Comparison of ENCODE assay signal across 9 cellular contexts in the genomic region with DNA sequence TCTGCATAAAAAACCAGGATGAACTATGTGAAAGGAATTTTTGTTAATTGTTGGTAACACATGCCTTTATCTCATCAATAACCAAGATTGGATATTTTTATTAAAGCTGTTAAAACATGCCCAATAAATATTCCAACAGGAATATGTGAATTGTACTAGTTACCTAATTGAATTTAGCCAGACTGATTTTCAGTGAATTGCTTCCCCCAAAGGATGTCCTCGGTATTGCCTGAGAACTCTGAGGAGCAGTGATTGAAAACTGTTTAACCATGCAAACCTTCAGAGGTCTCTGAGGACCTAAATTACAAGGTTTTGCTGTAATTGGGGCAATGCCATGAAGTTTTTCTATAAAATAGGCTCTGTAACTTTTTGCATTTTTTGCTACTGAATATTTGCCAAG.
A peak's percentile ranks its signal among the peaks of the same experiment; 100 is the strongest.
DNase-seq lines count a peak whose midpoint lies in the region; ATAC-seq, FAIRE-seq and TF ChIP-seq lines count a peak whose summit lies in the region.
"Had no signal": no experiment of that assay in that cellular context is flagged by ENCODE, and none has a peak within 500 bp of the region (broad histone marks: within the 10 kb centered on the region; RNA-seq: fewer than 3 reads in every experiment).

No MANE protein-coding gene starts in this region.

- H2AK5ac ChIP-seq in H1 (ENCODE audit: low read depth, low read length) = no peak overlapping the region

- no peaks in the 10 kb centered on the region for H3K27me3 Mint-ChIP-seq in progenitor cell of endocrine pancreas
- H3K27me3 Mint-ChIP-seq: T-cell had no signal

- no peak overlapping the region for H2BK20ac ChIP-seq in H1 (ENCODE audit: low read length)

- no peaks in the 10 kb centered on the region for H3K4me1 ChIP-seq in H1 (replicated peaks in 1 of 4; ENCODE audit: control insufficient read depth in 3 of 4, insufficient read depth in 4 of 4, low read length in 3 of 4)

- no peaks in the 10 kb centered on the region for H3K9me3 ChIP-seq in H1 (ENCODE audit: insufficient read depth in 2 of 2, low read depth in 1 of 2, low read length in 1 of 2)

- no peaks in the 10 kb centered on the region for H3K79me1 ChIP-seq in H1 (ENCODE audit: low read depth, low read length)

- no peak overlapping the region for H3K56ac ChIP-seq in H1 (replicated peaks; ENCODE audit: insufficient read length, low read depth, low read length)

- H3K4me3 ChIP-seq in H1 (ENCODE audit: extremely low read depth in 1 of 4, insufficient read depth in 2 of 4, low read depth in 3 of 4, low read length in 4 of 4) = no peak overlapping the region

- DNase-seq in GM03348 (ENCODE audit: low spot score) = peak; percentile 14
- DNase-seq in Kasumi-1 (lab: John Stamatoyannopoulos, UW) = peak; percentile 22 to 30
- DNase-seq in H1 (ENCODE audit: low read depth in 1 of 2, low spot score in 2 of 2) = no peak
- DNase-seq in progenitor cell of endocrine pancreas (ENCODE audit: low spot score, unreplicated experiment) = no peak
- DNase-seq in NCI-H187 (lab: John Stamatoyannopoulos, UW) = no peak
- DNase-seq in effector CD4-positive, alpha-beta T cell = no peak
- DNase-seq: islet precursor cell, T-cell had no signal

- no peak overlapping the region for H3K27ac ChIP-seq in H1 (ENCODE audit: low read depth, low read length)

- peaks cover 14% of the 10 kb centered on the region for H3K36me3 Mint-ChIP-seq in progenitor cell of endocrine pancreas (ENCODE audit: insufficient read depth)

- peak; percentile 62 for FAIRE-seq in H1 (lab: Jason Lieb, UNC)

- H3K79me2 ChIP-seq in H1 (ENCODE audit: control insufficient read depth in 1 of 2, insufficient read depth in 2 of 2, low read length in 2 of 2) = no peaks in the 10 kb centered on the region

- no peak overlapping the region for H4K8ac ChIP-seq in H1 (ENCODE audit: extremely low read depth, insufficient read depth, low read length)

- no peak for ATAC-seq in GM18498 (IDR thresholded peaks at IDR 0.05; ENCODE audit: unreplicated experiment)
- ATAC-seq: T-cell had no signal

- no peak overlapping the region for H3K23ac ChIP-seq in H1 (ENCODE audit: insufficient read length)

- no peaks in the 10 kb centered on the region for H3K27me3 ChIP-seq in H1 (replicated peaks in 1 of 4; ENCODE audit: control insufficient read depth in 3 of 4, extremely low read depth in 1 of 4, insufficient read depth in 3 of 4, low read length in 3 of 4)

- no peak overlapping the region for H3K14ac ChIP-seq in H1 (ENCODE audit: insufficient read length)

- H3K27ac Mint-ChIP-seq in progenitor cell of endocrine pancreas = no peak overlapping the region
- H3K27ac Mint-ChIP-seq: T-cell had no signal

- H3K4me2 ChIP-seq in H1 (ENCODE audit: insufficient read depth in 1 of 2, low read depth in 2 of 2, low read length in 2 of 2) = no peak overlapping the region

- CTCF ChIA-PET in H1 (lab: Charles Lee; ENCODE audit: partially characterized antibody) = interaction anchor here (0.5 to 1.7 kb wide), 7 partner anchors 11 to 359 kb away, joined by 3 to 11 read pairs (median 3); no protein-coding TSS in a partner anchor

- H4K5ac ChIP-seq in H1 (ENCODE audit: insufficient read length, low read depth, low read length) = no peak overlapping the region

- no peak for TF ChIP-seq EP300 in H1 (IDR thresholded peaks at IDR 0.05; ENCODE audit: borderline replicate concordance in 1 of 2, low read depth in 2 of 2, low read length in 2 of 2)

- H3K9ac ChIP-seq in H1 (replicated peaks in 1 of 4; ENCODE audit: extremely low read depth in 1 of 4, low read depth in 3 of 4, low read length in 3 of 4) = no peak overlapping the region

- no peak overlapping the region for H3K4ac ChIP-seq in H1 (replicated peaks; ENCODE audit: insufficient read length, low read depth, low read length)

- peak in 2 of 3 experiments; percentile 21 to 56; a peak in 2 of 4 replicates for TF ChIP-seq CTCF in H1 (IDR thresholded peaks at IDR 0.05; ENCODE audit: control extremely low read depth in 1 of 3, insufficient read depth in 1 of 3, low read depth in 1 of 3, low read length in 3 of 3)
- TF ChIP-seq CTCF in progenitor cell of endocrine pancreas (IDR thresholded peaks at IDR 0.05; ENCODE audit: unreplicated experiment) = peak; percentile 52

- no peak overlapping the region for H3K4me3 Mint-ChIP-seq in progenitor cell of endocrine pancreas (ENCODE audit: low read depth)
- H3K4me3 Mint-ChIP-seq: T-cell had no signal

- H4K20me1 ChIP-seq in H1 (replicated peaks in 1 of 2; ENCODE audit: control insufficient read depth in 1 of 2, insufficient read depth in 2 of 2, low read length in 2 of 2) = peaks cover 0 to 2% of the 10 kb centered on the region in 2 experiments

- no peak overlapping the region for H3K18ac ChIP-seq in H1 (ENCODE audit: extremely low read depth, low read length)

- no peak overlapping the region for H2BK15ac ChIP-seq in H1 (ENCODE audit: low read length)

- H4K91ac ChIP-seq in H1 (replicated peaks; ENCODE audit: insufficient read length, low read length) = no peak overlapping the region

- no peak for TF ChIP-seq POLR2A in H1 (IDR thresholded peaks at IDR 0.05; ENCODE audit: control extremely low read depth in 1 of 2, low read depth in 2 of 2, low read length in 2 of 2)

- POLR2A ChIA-PET in H1 (lab: Charles Lee; ENCODE audit: partially characterized antibody) = no interaction called here

- no peak overlapping the region for H2AFZ ChIP-seq in H1 (ENCODE audit: low read length)

- peaks cover 8% of the 10 kb centered on the region for H3K9me3 Mint-ChIP-seq in progenitor cell of endocrine pancreas (ENCODE audit: low read depth)

- no peak overlapping the region for H2BK120ac ChIP-seq in H1 (replicated peaks; ENCODE audit: low read depth, low read length)

- H3K4me1 Mint-ChIP-seq in progenitor cell of endocrine pancreas (ENCODE audit: low read depth) = peaks cover 4% of the 10 kb centered on the region

- WGBS in H1 (ENCODE audit: extremely low coverage in 1 of 2, insufficient coverage in 1 of 2, insufficient read length in 1 of 2, insufficient replicate concordance in 2 of 2, low coverage in 1 of 2, low lambda C conversion rate in 2 of 2, missing lambda C conversion rate in 1 of 2), 2 experiments = 90% methylated on average over 1 of the region's 1 CpG; no CpG with 5 or more reads in 1 of the 2 experiments

- H2BK5ac ChIP-seq in H1 (ENCODE audit: low read depth, low read length) = no peak overlapping the region

- no peaks in the 10 kb centered on the region for H3K23me2 ChIP-seq in H1 (ENCODE audit: low read depth, low read length)

- TF ChIP-seq RAD21 in H1 (IDR thresholded peaks at IDR 0.05 in 1 of 2, conservative IDR thresholded peaks at IDR 0.05 in 1 of 2; ENCODE audit: low read depth in 2 of 2, low read length in 2 of 2) = peak; percentile 56 to 57

- no peak overlapping the region for H2BK12ac ChIP-seq in H1 (ENCODE audit: low read depth, low read length)

- peaks cover 0 to 12% (median 0%) of the 10 kb centered on the region in 4 experiments; a peak in 2 of 8 replicates for H3K36me3 ChIP-seq in H1 (ENCODE audit: control insufficient read depth in 2 of 4, insufficient read depth in 4 of 4, low read length in 3 of 4)

TF ChIP-seq in H1, 55 proteins besides CTCF, POLR2A, EP300 and RAD21:
- no peak for TF ChIP-seq POLR2AphosphoS5 (IDR thresholded peaks at IDR 0.05; ENCODE audit: low read depth, low read length)
- no peak for TF ChIP-seq GABPA (IDR thresholded peaks at IDR 0.05; ENCODE audit: borderline replicate concordance, insufficient read depth, low read length)
- no peak for TF ChIP-seq TEAD4 (IDR thresholded peaks at IDR 0.05; ENCODE audit: low read depth, low read length)

Comparison
In these comparisons a context has a peak if more than half of its experiments do, and no peak if none do; other contexts are left out.
1. DNase-seq: peak in GM03348 (single experiment) and Kasumi-1 (2 of 2); none in H1 (0 of 2), progenitor cell of endocrine pancreas (single experiment), NCI-H187 (0 of 2) and effector CD4-positive, alpha-beta T cell (single experiment).